9 cellular contexts compared by ENCODE assay signal in genomic region chr15:69557340-69558137, GRCh38.
A peak's percentile ranks its signal among the peaks of the same experiment; 100 is the strongest.
DNase-seq lines count a peak whose midpoint lies in the region; ATAC-seq and TF ChIP-seq lines count a peak whose summit lies in the region.
"Had no signal": no experiment of that assay in that cellular context is flagged by ENCODE, and none has a peak within 500 bp of the region (broad histone marks: within the 10 kb centered on the region; RNA-seq: fewer than 3 reads in every experiment).

No MANE protein-coding gene starts in this region.

- no peaks in the 10 kb centered on the region for H3K36me3 Mint-ChIP-seq in brain
- no peaks in the 10 kb centered on the region for H3K36me3 Mint-ChIP-seq in nephron progenitor cell (ENCODE audit: low read depth)

- no peak overlapping the region for H2AFZ ChIP-seq in mesenchymal stem cell (ENCODE audit: low read depth, low read length)

- no peak overlapping the region for H3K4me3 ChIP-seq in mesenchymal stem cell (ENCODE audit: insufficient read depth in 1 of 2, low read depth in 1 of 2, low read length in 2 of 2)

- peaks cover 70% of the 10 kb centered on the region for H3K4me1 Mint-ChIP-seq in brain
- H3K4me1 Mint-ChIP-seq in nephron progenitor cell = peaks cover 60% of the 10 kb centered on the region

- no peaks in the 10 kb centered on the region for H3K36me3 ChIP-seq in mesenchymal stem cell (ENCODE audit: control insufficient read depth in 1 of 2, insufficient read depth in 2 of 2, low read depth in 1 of 2, low read length in 2 of 2)

- H3K18ac ChIP-seq in mesenchymal stem cell (ENCODE audit: low read depth in 1 of 2, low read length in 2 of 2) = no peak overlapping the region

- DNase-seq in Ammon's horn (ENCODE audit: low spot score) (peak; percentile 23), LHCN-M2 (ENCODE audit: low read depth) (peak; percentile 91), mesenchymal stem cell (peak; percentile 93), nephron progenitor cell (no peak), NCI-H2107 (lab: John Stamatoyannopoulos, UW) (no peak)
- DNase-seq: effector CD8-positive, alpha-beta T cell had no signal

- peak overlapping the region; percentile 25 for H3K9ac ChIP-seq in mesenchymal stem cell (ENCODE audit: low read length)

- peaks cover 4% of the 10 kb centered on the region for H3K27me3 Mint-ChIP-seq in brain
- peaks cover 9% of the 10 kb centered on the region for H3K27me3 Mint-ChIP-seq in nephron progenitor cell (ENCODE audit: low read depth, poor library complexity)

- no peak overlapping the region for H2BK15ac ChIP-seq in mesenchymal stem cell (ENCODE audit: low read depth, poor library complexity, severe bottlenecking)

- H3K27ac ChIP-seq in mesenchymal stem cell (ENCODE audit: low read length, poor library complexity, severe bottlenecking) = peak overlapping the region; percentile 83

- H3K4me2 ChIP-seq in mesenchymal stem cell (ENCODE audit: low read length, poor library complexity, severe bottlenecking) = peak overlapping the region; percentile 20

- H2BK5ac ChIP-seq in mesenchymal stem cell (ENCODE audit: low read depth, low read length, poor library complexity, severe bottlenecking) = no peak overlapping the region

- peak overlapping the region; percentile 5 to 56 for H2BK12ac ChIP-seq in mesenchymal stem cell (ENCODE audit: low read length in 2 of 2)

- H4K8ac ChIP-seq in mesenchymal stem cell (ENCODE audit: low read length) = no peak overlapping the region

- no peaks in the 10 kb centered on the region for H3K9me3 ChIP-seq in mesenchymal stem cell (ENCODE audit: control insufficient read depth, low read length)

- H3K27ac Mint-ChIP-seq in brain (peak overlapping the region; percentile 63 to 96 (median 80)), nephron progenitor cell (no peak overlapping the region)

- H3K4me3 Mint-ChIP-seq in brain = peak overlapping the region in 1 of 5 experiments; percentile 17
- no peak overlapping the region for H3K4me3 Mint-ChIP-seq in nephron progenitor cell

- H3K14ac ChIP-seq in mesenchymal stem cell (ENCODE audit: low read length in 2 of 2) = no peak overlapping the region

- H2BK120ac ChIP-seq in mesenchymal stem cell (ENCODE audit: low read depth, low read length) = no peak overlapping the region

- WGBS in mesenchymal stem cell = 22% methylated on average over 6 of the region's 6 CpGs

- H3K27me3 ChIP-seq in mesenchymal stem cell (ENCODE audit: control insufficient read depth in 1 of 2, insufficient read depth in 1 of 2, low read length in 2 of 2) = peaks cover 10 to 28% of the 10 kb centered on the region in 2 experiments

- H3K9me3 Mint-ChIP-seq in brain (peaks cover 0 to 3% (median under 1%) of the 10 kb centered on the region in 5 experiments), nephron progenitor cell (no peaks in the 10 kb centered on the region)

- no peak overlapping the region for H4K91ac ChIP-seq in mesenchymal stem cell (ENCODE audit: low read length)

- TF ChIP-seq CTCF in brain (conservative IDR thresholded peaks at IDR 0.05) (no peak), nephron progenitor cell (IDR thresholded peaks at IDR 0.05) (no peak)

- H3K23ac ChIP-seq in mesenchymal stem cell (ENCODE audit: low read length in 2 of 2) = no peak overlapping the region

- no peak overlapping the region for H3K4ac ChIP-seq in mesenchymal stem cell (ENCODE audit: low read depth in 1 of 2, low read length in 2 of 2)

- H2AK5ac ChIP-seq in mesenchymal stem cell (ENCODE audit: low read length, severe bottlenecking) = peak overlapping the region; percentile 5

- no peaks in the 10 kb centered on the region for H3K79me1 ChIP-seq in mesenchymal stem cell (replicated peaks; ENCODE audit: low read length, poor library complexity, severe bottlenecking)

- H3K4me1 ChIP-seq in mesenchymal stem cell (ENCODE audit: control insufficient read depth, insufficient read depth, low read depth, low read length) = peaks cover 14% of the 10 kb centered on the region

- ATAC-seq in GM18858 (IDR thresholded peaks at IDR 0.05; ENCODE audit: unreplicated experiment) (no peak), HG03095 (IDR thresholded peaks at IDR 0.05; ENCODE audit: unreplicated experiment) (no peak)

Comparison
In these comparisons a context has a peak if more than half of its experiments do, and no peak if none do; other contexts are left out.
1. DNase-seq: peak in Ammon's horn (single experiment), LHCN-M2 (single experiment) and mesenchymal stem cell (single experiment); none in nephron progenitor cell (single experiment) and NCI-H2107 (single experiment).